ENCODE assay signal across 8 cellular contexts in the genomic region with DNA sequence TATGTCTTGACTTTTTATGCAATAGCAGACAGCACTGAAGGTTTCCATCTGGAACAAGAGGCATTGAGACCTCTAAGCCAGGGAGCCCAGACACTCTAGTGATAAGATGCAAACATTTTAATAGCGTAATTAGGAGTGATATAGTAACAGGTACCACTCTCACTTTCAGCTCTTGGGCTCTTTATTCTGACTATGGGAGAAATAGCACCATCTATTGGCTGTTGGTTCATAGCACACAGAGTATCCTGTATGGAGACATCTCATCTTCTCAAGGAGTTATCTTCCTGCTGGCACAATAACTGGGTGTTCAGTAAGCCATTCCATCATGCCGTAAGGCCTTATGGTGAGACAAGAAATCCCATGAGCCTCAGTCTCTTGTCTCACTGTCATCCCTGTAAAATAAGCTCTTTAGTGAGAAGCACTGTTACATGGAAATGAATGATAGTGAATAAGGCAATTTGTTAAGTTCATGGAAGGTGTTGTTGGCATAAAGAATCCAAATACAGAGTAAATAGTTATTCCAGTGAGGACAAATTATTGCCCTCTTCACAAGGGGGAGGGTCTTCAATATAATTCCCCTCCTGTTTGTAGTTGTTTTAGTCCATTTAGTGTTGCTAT. TPM values are rescaled to one million over a fixed set of nuclear protein-coding genes. Genes with fewer than 3 reads are reported as not detected.
DNase-seq lines count a peak whose midpoint lies in the region; ATAC-seq and FAIRE-seq lines count a peak whose summit lies in the region.

No MANE protein-coding gene starts in this region.

- H3K36me3 ChIP-seq in BLaER1 = peaks cover 40% of the 10 kb centered on the region

- H3K9ac ChIP-seq in BLaER1 = no peak overlapping the region

- H3K4me3 Mint-ChIP-seq in T-helper 17 cell = no peak overlapping the region

- no peak overlapping the region for H3K27ac ChIP-seq in BLaER1

- intact Hi-C loops in posterior vena cava (cut with DNase I) = no loop called here

- peak overlapping the region; percentile 67; the same call in 1 of the 2 replicates for H3K4me2 ChIP-seq in BLaER1

- H3K27ac Mint-ChIP-seq in T-helper 17 cell = no peak overlapping the region

- no peak overlapping the region for H3K4me3 ChIP-seq in BLaER1

- H3K4me1 ChIP-seq in BLaER1 = peaks cover 63% of the 10 kb centered on the region

- FAIRE-seq in HTR-8/SVneo (lab: Jason Lieb, UNC) = no peak

- H3K27me3 ChIP-seq in BLaER1 = no peaks in the 10 kb centered on the region

- peaks cover 6% of the 10 kb centered on the region for H3K36me3 Mint-ChIP-seq in T-helper 17 cell (ENCODE audit: low read depth)

- H3K4me1 Mint-ChIP-seq in T-helper 17 cell = peaks cover 6% of the 10 kb centered on the region

- ATAC-seq in GM18519 (IDR thresholded peaks at IDR 0.05; ENCODE audit: low FRiP score, unreplicated experiment) = peak; percentile 45
- peak; percentile 45 for ATAC-seq in T-helper 17 cell
- no peak for ATAC-seq in HG03565 (IDR thresholded peaks at IDR 0.05; ENCODE audit: unreplicated experiment)
- no peak for ATAC-seq in HG03469 (IDR thresholded peaks at IDR 0.05; ENCODE audit: unreplicated experiment)

- H3K9me3 ChIP-seq in BLaER1 = no peaks in the 10 kb centered on the region
- H3K9me3 ChIP-seq in T-helper 17 cell (ENCODE audit: control insufficient read depth, low read length, poor library complexity, severe bottlenecking) = no peaks in the 10 kb centered on the region

- H3K27me3 Mint-ChIP-seq in T-helper 17 cell = no peaks in the 10 kb centered on the region

- peak; percentile 32 for DNase-seq in HTR-8/SVneo (ENCODE audit: insufficient read length, low spot score)
- no peak for DNase-seq in T-helper 17 cell
- DNase-seq in iPS-NIHi11 (ENCODE audit: low spot score) = peak; percentile 37
- no peak for DNase-seq in posterior vena cava (ENCODE audit: low spot score)

- peaks cover 44% of the 10 kb centered on the region for H4K20me1 ChIP-seq in BLaER1

RNA-seq across cellular contexts. Expression of a gene that starts 48.3 kb away (rescaled TPM):
- 10 to 100 TPM; 10.5 to 16.1 TPM for total RNA-seq in T-helper 17 cell
- total RNA-seq in posterior vena cava = 10 to 100 TPM in 1 of 2 donors, 1 to 10 TPM in 1; 9.9 to 10.3 TPM

Comparison
In these comparisons a context has a peak if more than half of its experiments do, and no peak if none do; other contexts are left out.
1. ATAC-seq: peak in GM18519 (single experiment) and T-helper 17 cell (single experiment); none in HG03565 (single experiment) and HG03469 (single experiment).
2. DNase-seq: peak in HTR-8/SVneo (single experiment) and iPS-NIHi11 (single experiment); none in T-helper 17 cell (0 of 3) and posterior vena cava (single experiment).